Comparison of ENCODE assay signal across 1 cellular context in genomic region chr17:19805006-19805405, GRCh38.
TF ChIP-seq lines count a peak whose summit lies in the region.

No MANE protein-coding gene starts in this region.

TF ChIP-seq in SK-N-SH treated with all-trans-retinoic acid at 6 μM for 48 hours, 23 proteins besides CTCF, POLR2A, EP300 and RAD21 (continued from another document):
- TF ChIP-seq TSHZ2 (CRISPR knock-in tag; IDR thresholded peaks at IDR 0.05) = no peak
- TF ChIP-seq CSDC2 (CRISPR knock-in tag; IDR thresholded peaks at IDR 0.05) = no peak
- TF ChIP-seq SNAI2 (CRISPR knock-in tag; IDR thresholded peaks at IDR 0.05) = no peak
